In the genomic region with DNA sequence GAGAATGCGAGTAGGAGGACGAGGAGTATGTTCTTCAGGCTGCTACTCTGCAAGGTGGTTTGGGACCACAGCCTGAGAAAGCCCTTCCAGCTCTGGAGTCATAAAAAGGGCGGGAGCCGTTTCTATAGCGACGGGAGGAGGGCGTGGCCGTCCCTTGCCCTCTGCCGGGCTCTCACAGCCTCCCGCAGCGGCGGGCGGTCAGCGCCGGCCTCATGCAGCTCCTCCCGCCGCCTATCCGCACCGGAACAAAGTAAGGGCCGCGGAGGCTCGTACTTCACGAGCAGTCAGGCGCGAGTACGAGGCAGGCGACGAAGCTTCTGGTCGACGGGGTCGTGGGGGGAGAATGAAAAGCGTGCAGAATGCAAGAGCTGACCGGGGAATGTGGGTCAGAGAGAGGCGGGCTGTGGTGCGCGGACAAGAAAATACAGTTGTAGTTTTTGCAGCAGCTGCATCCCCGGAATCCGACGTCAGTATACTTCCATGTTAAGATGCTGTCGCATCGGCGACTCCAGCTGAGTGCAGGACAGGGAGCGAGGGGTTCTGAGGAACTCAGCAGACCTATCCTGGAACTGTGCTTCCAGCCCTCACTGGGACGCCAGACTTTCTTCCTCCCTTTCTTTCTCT, we compare ENCODE assay signal across 2 cellular contexts.
TF ChIP-seq lines count a peak whose summit lies in the region.

A gene with protein sequence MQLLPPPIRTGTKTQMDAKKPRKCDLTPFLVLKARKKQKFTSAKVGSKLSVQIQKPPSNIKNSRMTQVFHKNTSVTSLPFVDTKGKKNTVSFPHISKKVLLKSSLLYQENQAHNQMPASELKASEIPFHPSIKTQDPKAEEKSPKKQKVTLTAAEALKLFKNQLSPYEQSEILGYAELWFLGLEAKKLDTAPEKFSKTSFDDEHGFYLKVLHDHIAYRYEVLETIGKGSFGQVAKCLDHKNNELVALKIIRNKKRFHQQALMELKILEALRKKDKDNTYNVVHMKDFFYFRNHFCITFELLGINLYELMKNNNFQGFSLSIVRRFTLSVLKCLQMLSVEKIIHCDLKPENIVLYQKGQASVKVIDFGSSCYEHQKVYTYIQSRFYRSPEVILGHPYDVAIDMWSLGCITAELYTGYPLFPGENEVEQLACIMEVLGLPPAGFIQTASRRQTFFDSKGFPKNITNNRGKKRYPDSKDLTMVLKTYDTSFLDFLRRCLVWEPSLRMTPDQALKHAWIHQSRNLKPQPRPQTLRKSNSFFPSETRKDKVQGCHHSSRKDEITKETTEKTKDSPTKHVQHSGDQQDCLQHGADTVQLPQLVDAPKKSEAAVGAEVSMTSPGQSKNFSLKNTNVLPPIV (plus strand): TSS at position 175 of the 624 bp plus-strand sequence. CDS start 38 bp downstream, at position 213.

TF ChIP-seq in HEK293, 187 proteins besides CTCF, POLR2A, EP300 and RAD21 (continued from another document):
- TF ChIP-seq KLF17 (tag by site-specific recombination; IDR thresholded peaks at IDR 0.05), result peak; percentile 62; the same call in 1 of the 2 replicates
- no peak for TF ChIP-seq ZBTB21 (tag by site-specific recombination; IDR thresholded peaks at IDR 0.05)
- peak; percentile 54; the same call in 1 of the 2 replicates for TF ChIP-seq GLIS2 (tag by site-specific recombination; IDR thresholded peaks at IDR 0.05)
- TF ChIP-seq ZNF518A (tag by site-specific recombination; conservative IDR thresholded peaks at IDR 0.05; ENCODE audit: low read depth), result no peak
TF ChIP-seq in HEK293: peak in this region for 19.

TF ChIP-seq in WTC11, 78 proteins besides CTCF, POLR2A, EP300 and RAD21 (continued from another document and continues in another):
- TF ChIP-seq ATF2 (CRISPR knock-in tag; IDR thresholded peaks at IDR 0.05; ENCODE audit: borderline replicate concordance, low read depth), result peak; percentile 93
- TF ChIP-seq HMGA2 (CRISPR knock-in tag; IDR thresholded peaks at IDR 0.05), result no peak
- no peak for TF ChIP-seq ZNF416 (CRISPR knock-in tag; IDR thresholded peaks at IDR 0.05)
- peak; percentile 100 for TF ChIP-seq MAX (CRISPR knock-in tag; IDR thresholded peaks at IDR 0.05)
- TF ChIP-seq, protein P1, sequence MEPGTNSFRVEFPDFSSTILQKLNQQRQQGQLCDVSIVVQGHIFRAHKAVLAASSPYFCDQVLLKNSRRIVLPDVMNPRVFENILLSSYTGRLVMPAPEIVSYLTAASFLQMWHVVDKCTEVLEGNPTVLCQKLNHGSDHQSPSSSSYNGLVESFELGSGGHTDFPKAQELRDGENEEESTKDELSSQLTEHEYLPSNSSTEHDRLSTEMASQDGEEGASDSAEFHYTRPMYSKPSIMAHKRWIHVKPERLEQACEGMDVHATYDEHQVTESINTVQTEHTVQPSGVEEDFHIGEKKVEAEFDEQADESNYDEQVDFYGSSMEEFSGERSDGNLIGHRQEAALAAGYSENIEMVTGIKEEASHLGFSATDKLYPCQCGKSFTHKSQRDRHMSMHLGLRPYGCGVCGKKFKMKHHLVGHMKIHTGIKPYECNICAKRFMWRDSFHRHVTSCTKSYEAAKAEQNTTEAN (CRISPR knock-in tag; IDR thresholded peaks at IDR 0.05), result peak; percentile 93
- TF ChIP-seq, protein P2, sequence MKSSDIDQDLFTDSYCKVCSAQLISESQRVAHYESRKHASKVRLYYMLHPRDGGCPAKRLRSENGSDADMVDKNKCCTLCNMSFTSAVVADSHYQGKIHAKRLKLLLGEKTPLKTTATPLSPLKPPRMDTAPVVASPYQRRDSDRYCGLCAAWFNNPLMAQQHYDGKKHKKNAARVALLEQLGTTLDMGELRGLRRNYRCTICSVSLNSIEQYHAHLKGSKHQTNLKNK (CRISPR knock-in tag; IDR thresholded peaks at IDR 0.05), result no peak
- peak; percentile 72 for TF ChIP-seq ZNF121 (CRISPR knock-in tag; IDR thresholded peaks at IDR 0.05)
- TF ChIP-seq NR3C1 (CRISPR knock-in tag; conservative IDR thresholded peaks at IDR 0.05; ENCODE audit: low read depth), result peak; percentile 96
- no peak for TF ChIP-seq ZNF396 (CRISPR knock-in tag; IDR thresholded peaks at IDR 0.05; ENCODE audit: borderline replicate concordance)
- peak; percentile 99 for TF ChIP-seq TP53 (CRISPR knock-in tag; IDR thresholded peaks at IDR 0.05)
- TF ChIP-seq, protein P3, sequence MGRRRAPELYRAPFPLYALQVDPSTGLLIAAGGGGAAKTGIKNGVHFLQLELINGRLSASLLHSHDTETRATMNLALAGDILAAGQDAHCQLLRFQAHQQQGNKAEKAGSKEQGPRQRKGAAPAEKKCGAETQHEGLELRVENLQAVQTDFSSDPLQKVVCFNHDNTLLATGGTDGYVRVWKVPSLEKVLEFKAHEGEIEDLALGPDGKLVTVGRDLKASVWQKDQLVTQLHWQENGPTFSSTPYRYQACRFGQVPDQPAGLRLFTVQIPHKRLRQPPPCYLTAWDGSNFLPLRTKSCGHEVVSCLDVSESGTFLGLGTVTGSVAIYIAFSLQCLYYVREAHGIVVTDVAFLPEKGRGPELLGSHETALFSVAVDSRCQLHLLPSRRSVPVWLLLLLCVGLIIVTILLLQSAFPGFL (CRISPR knock-in tag; IDR thresholded peaks at IDR 0.05; ENCODE audit: borderline replicate concordance), result peak; percentile 94; the same call in 1 of the 2 replicates
- TF ChIP-seq TCF7 (CRISPR knock-in tag; IDR thresholded peaks at IDR 0.05; ENCODE audit: low read depth), result peak; percentile 93; the same call in 1 of the 2 replicates
- TF ChIP-seq, protein P4, sequence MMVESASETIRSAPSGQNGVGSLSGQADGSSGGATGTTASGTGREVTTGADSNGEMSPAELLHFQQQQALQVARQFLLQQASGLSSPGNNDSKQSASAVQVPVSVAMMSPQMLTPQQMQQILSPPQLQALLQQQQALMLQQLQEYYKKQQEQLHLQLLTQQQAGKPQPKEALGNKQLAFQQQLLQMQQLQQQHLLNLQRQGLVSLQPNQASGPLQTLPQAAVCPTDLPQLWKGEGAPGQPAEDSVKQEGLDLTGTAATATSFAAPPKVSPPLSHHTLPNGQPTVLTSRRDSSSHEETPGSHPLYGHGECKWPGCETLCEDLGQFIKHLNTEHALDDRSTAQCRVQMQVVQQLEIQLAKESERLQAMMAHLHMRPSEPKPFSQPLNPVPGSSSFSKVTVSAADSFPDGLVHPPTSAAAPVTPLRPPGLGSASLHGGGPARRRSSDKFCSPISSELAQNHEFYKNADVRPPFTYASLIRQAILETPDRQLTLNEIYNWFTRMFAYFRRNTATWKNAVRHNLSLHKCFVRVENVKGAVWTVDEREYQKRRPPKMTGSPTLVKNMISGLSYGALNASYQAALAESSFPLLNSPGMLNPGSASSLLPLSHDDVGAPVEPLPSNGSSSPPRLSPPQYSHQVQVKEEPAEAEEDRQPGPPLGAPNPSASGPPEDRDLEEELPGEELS (CRISPR knock-in tag; IDR thresholded peaks at IDR 0.05), result peak; percentile 99
- peak; percentile 93 for TF ChIP-seq JUN (CRISPR knock-in tag; IDR thresholded peaks at IDR 0.05)
- TF ChIP-seq TEAD4 (CRISPR knock-in tag; IDR thresholded peaks at IDR 0.05), result peak; percentile 93
- peak; percentile 73 for TF ChIP-seq PRDM15 (CRISPR knock-in tag; IDR thresholded peaks at IDR 0.05)
- TF ChIP-seq KAT7 (CRISPR knock-in tag; IDR thresholded peaks at IDR 0.05; ENCODE audit: borderline replicate concordance), result peak; percentile 95; the same call in 1 of the 2 replicates
- TF ChIP-seq, protein P5, sequence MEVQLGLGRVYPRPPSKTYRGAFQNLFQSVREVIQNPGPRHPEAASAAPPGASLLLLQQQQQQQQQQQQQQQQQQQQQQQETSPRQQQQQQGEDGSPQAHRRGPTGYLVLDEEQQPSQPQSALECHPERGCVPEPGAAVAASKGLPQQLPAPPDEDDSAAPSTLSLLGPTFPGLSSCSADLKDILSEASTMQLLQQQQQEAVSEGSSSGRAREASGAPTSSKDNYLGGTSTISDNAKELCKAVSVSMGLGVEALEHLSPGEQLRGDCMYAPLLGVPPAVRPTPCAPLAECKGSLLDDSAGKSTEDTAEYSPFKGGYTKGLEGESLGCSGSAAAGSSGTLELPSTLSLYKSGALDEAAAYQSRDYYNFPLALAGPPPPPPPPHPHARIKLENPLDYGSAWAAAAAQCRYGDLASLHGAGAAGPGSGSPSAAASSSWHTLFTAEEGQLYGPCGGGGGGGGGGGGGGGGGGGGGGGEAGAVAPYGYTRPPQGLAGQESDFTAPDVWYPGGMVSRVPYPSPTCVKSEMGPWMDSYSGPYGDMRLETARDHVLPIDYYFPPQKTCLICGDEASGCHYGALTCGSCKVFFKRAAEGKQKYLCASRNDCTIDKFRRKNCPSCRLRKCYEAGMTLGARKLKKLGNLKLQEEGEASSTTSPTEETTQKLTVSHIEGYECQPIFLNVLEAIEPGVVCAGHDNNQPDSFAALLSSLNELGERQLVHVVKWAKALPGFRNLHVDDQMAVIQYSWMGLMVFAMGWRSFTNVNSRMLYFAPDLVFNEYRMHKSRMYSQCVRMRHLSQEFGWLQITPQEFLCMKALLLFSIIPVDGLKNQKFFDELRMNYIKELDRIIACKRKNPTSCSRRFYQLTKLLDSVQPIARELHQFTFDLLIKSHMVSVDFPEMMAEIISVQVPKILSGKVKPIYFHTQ (CRISPR knock-in tag; IDR thresholded peaks at IDR 0.05), result no peak
- TF ChIP-seq, protein P6, sequence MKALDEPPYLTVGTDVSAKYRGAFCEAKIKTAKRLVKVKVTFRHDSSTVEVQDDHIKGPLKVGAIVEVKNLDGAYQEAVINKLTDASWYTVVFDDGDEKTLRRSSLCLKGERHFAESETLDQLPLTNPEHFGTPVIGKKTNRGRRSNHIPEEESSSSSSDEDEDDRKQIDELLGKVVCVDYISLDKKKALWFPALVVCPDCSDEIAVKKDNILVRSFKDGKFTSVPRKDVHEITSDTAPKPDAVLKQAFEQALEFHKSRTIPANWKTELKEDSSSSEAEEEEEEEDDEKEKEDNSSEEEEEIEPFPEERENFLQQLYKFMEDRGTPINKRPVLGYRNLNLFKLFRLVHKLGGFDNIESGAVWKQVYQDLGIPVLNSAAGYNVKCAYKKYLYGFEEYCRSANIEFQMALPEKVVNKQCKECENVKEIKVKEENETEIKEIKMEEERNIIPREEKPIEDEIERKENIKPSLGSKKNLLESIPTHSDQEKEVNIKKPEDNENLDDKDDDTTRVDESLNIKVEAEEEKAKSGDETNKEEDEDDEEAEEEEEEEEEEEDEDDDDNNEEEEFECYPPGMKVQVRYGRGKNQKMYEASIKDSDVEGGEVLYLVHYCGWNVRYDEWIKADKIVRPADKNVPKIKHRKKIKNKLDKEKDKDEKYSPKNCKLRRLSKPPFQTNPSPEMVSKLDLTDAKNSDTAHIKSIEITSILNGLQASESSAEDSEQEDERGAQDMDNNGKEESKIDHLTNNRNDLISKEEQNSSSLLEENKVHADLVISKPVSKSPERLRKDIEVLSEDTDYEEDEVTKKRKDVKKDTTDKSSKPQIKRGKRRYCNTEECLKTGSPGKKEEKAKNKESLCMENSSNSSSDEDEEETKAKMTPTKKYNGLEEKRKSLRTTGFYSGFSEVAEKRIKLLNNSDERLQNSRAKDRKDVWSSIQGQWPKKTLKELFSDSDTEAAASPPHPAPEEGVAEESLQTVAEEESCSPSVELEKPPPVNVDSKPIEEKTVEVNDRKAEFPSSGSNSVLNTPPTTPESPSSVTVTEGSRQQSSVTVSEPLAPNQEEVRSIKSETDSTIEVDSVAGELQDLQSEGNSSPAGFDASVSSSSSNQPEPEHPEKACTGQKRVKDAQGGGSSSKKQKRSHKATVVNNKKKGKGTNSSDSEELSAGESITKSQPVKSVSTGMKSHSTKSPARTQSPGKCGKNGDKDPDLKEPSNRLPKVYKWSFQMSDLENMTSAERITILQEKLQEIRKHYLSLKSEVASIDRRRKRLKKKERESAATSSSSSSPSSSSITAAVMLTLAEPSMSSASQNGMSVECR (CRISPR knock-in tag; IDR thresholded peaks at IDR 0.05; ENCODE audit: borderline replicate concordance), result peak; percentile 99
- TF ChIP-seq, protein P7, sequence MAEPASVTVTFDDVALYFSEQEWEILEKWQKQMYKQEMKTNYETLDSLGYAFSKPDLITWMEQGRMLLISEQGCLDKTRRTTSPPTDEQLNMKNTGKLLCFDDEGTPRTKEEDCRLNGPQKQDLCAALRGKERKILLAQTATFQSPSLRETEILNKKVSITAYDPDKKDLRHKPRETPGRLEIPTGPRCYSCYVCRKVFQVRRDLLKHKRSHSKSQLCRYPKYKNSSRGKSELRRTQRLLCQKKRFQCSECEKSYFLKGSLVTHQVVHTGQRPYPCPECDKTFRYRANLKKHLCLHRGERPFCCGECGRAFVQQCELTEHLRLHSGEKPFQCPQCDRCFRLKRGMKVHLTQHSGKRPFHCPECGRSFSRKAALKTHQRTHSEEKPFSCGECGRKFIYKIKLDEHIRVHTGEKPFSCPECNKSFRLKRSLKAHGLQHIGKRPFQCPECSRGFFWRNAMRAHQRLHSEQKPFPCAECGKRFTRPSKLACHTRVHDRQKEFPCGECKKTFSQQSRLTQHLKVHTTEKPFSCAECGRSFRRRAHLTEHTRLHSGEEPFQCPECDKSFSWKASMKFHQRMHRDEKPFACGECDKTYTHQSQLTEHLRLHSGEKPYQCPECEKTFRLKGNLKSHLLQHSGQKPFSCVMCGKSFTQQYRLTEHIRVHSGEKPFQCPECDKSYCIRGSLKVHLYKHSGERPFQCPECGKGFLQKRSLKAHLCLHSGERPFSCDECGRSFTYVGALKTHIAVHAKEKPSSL (CRISPR knock-in tag; conservative IDR thresholded peaks at IDR 0.05), result no peak
